ENCODE assay signal across 9 cellular contexts in the genomic region with DNA sequence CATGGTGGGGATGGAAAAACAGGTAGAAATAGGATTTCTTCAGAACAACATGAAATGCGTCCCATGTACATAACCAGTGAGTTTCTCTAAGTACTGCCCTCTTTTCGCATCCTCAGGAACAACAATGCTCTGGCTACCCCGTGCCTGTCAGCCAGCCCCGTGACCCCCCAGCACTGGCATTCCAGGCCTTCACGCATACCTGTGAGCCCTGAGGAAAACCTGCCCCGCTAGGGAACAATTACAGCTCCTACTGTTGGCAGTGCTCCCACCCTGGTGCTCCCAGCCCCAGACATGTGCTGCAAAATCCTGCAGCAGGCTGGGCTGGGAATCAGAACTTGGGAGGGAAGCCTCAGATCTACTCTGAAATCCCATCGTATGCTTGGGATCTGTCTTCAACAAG. TPM values are rescaled to one million over a fixed set of nuclear protein-coding genes. Genes with fewer than 3 reads are reported as not detected.
DNase-seq lines count a peak whose midpoint lies in the region; ATAC-seq, FAIRE-seq and TF ChIP-seq lines count a peak whose summit lies in the region.
"Had no signal": no experiment of that assay in that cellular context is flagged by ENCODE, and none has a peak within 500 bp of the region (broad histone marks: within the 10 kb centered on the region; RNA-seq: fewer than 3 reads in every experiment).

No MANE protein-coding gene starts in this region.

- no peaks in the 10 kb centered on the region for H3K9me3 ChIP-seq in skeletal muscle satellite cell (replicated peaks; ENCODE audit: low read length)

- peak overlapping the region; percentile 56 for H3K9ac ChIP-seq in skeletal muscle satellite cell (ENCODE audit: low read depth, low read length)

- TF ChIP-seq CTCF in activated B cell treated with CpG ODN at 0.5 μM for 24 hours (IDR thresholded peaks at IDR 0.05), result no peak
- TF ChIP-seq CTCF in fibroblast of villous mesenchyme (IDR thresholded peaks at IDR 0.05; ENCODE audit: insufficient read depth, low read depth, low read length), result no peak

- peak overlapping the region; percentile 75 for H3K4me2 ChIP-seq in skeletal muscle satellite cell (ENCODE audit: low read length)

- DNase-seq in GM12891 (ENCODE audit: insufficient read length, low spot score), result no peak
- no peak for DNase-seq in activated B cell treated with CpG ODN at 0.5 μM for 24 hours
- no peak for DNase-seq in fibroblast of villous mesenchyme (ENCODE audit: low read depth)
- DNase-seq in NCI-H2196 treated with DMSO at 0.1 percent for 48 hours (lab: John Stamatoyannopoulos, UW; ENCODE audit: unreplicated experiment), result no peak
- DNase-seq in mesenteric fat pad (ENCODE audit: low spot score), result no peak
- DNase-seq: NCI-H1092 had no signal

- peaks cover 61% of the 10 kb centered on the region for H3K4me1 Mint-ChIP-seq in activated B cell treated with CpG ODN at 0.5 μM for 24 hours

- peaks cover 60% of the 10 kb centered on the region for H3K36me3 ChIP-seq in skeletal muscle satellite cell (ENCODE audit: insufficient read depth, low read length)

- peak overlapping the region; percentile 95 for H3K27ac Mint-ChIP-seq in activated B cell treated with CpG ODN at 0.5 μM for 24 hours

- FAIRE-seq in GM12891 (lab: Jason Lieb, UNC), result peak; percentile 51

- H3K27me3 Mint-ChIP-seq in activated B cell treated with CpG ODN at 0.5 μM for 24 hours, result no peaks in the 10 kb centered on the region

- H3K36me3 Mint-ChIP-seq in activated B cell treated with CpG ODN at 0.5 μM for 24 hours (ENCODE audit: low read depth), result peaks cover 27% of the 10 kb centered on the region

- H3K4me3 ChIP-seq in fibroblast of villous mesenchyme (ENCODE audit: low read depth, low read length) (peak overlapping the region; percentile 12), skeletal muscle satellite cell (ENCODE audit: low read length) (peak overlapping the region; percentile 45)

- no peaks in the 10 kb centered on the region for H3K9me3 Mint-ChIP-seq in activated B cell treated with CpG ODN at 0.5 μM for 24 hours

- peaks cover 90% of the 10 kb centered on the region for H3K4me1 ChIP-seq in skeletal muscle satellite cell (ENCODE audit: control insufficient read depth, insufficient read depth, low read length)

- H3K4me3 Mint-ChIP-seq in activated B cell treated with CpG ODN at 0.5 μM for 24 hours, result no peak overlapping the region

- CTCF ChIA-PET in activated B cell treated with CpG ODN at 0.5 μM for 24 hours (lab: Charles Lee), result interaction anchor here (0.6 kb wide), 1 partner anchor 30 kb away, joined by 3 read pairs; no protein-coding TSS in a partner anchor

- H3K27me3 ChIP-seq in skeletal muscle satellite cell (ENCODE audit: control insufficient read depth, insufficient read depth, low read length), result no peaks in the 10 kb centered on the region

- intact Hi-C loops in activated B cell treated with CpG ODN at 0.5 μM for 24 hours (cut with micrococcal nuclease), result no loop called here

- no peak for ATAC-seq in activated B cell treated with CpG ODN at 0.5 μM for 24 hours (ENCODE audit: low read depth)
- no peak for ATAC-seq in GM18498 (IDR thresholded peaks at IDR 0.05; ENCODE audit: unreplicated experiment)
- no peak for ATAC-seq in GM19324 (IDR thresholded peaks at IDR 0.05; ENCODE audit: low FRiP score, unreplicated experiment)

- POLR2A ChIA-PET in activated B cell treated with CpG ODN at 0.5 μM for 24 hours (lab: Charles Lee), result interaction anchor here (1.0 to 2.8 kb wide), 4 partner anchors 9 to 13 kb away, joined by 3 to 34 read pairs (median 5); partner anchors contain the start of gene SMAD7

- TF ChIP-seq POLR2A in GM12891 (IDR thresholded peaks at IDR 0.05; ENCODE audit: low read depth, low read length), result no peak

TF ChIP-seq in GM12891, 5 proteins besides CTCF, POLR2A, EP300 and RAD21:
- TF ChIP-seq PAX5 (IDR thresholded peaks at IDR 0.05; ENCODE audit: insufficient read depth, low read length, severe bottlenecking), result no peak
- no peak for TF ChIP-seq POLR2AphosphoS5 (IDR thresholded peaks at IDR 0.05; ENCODE audit: low read depth, low read length)
- TF ChIP-seq POU2F2 (IDR thresholded peaks at IDR 0.05; ENCODE audit: low read depth, low read length), result no peak
- no peak for TF ChIP-seq SPI1 (IDR thresholded peaks at IDR 0.05; ENCODE audit: low read depth, low read length)
- no peak for TF ChIP-seq TAF1 (IDR thresholded peaks at IDR 0.05; ENCODE audit: low read depth, low read length)

RNA-seq across cellular contexts. Expression of gene SMAD7, which starts 9.1 kb away (rescaled TPM):
- polyA plus RNA-seq in GM12891 (2012; ENCODE audit: low read depth, missing spikeins), result 4.7 TPM
- total RNA-seq in activated B cell treated with CpG ODN at 0.5 μM for 24 hours (6.8 and 6.9 TPM in 2 replicates), fibroblast of villous mesenchyme (28.9 and 32.9 TPM in 2 replicates), mesenteric fat pad (56.2 TPM)
- 4.8 and 7.6 TPM in 2 replicates for total RNA-seq in skeletal muscle satellite cell (2012; rRNA removed)
